ENCODE assay signal across 35 cellular contexts in genomic region chr11:603154-603553, GRCh38. TPM values are rescaled to one million over a fixed set of nuclear protein-coding genes. Genes with fewer than 3 reads are reported as not detected.
"Had no signal": no experiment of that assay in that cellular context is flagged by ENCODE, and none has a peak within 500 bp of the region (broad histone marks: within the 10 kb centered on the region; RNA-seq: fewer than 3 reads in every experiment).

No MANE protein-coding gene starts in this region.

- H3K27me3 Mint-ChIP-seq: naive thymus-derived CD8-positive, alpha-beta T cell; natural killer cell treated with Interleukin-12 subunit alpha and Interleukin-12 subunit beta and Interleukin-15 and Interleukin-18, amount 100 ng/mL, for 72 hours; progenitor cell of endocrine pancreas; stimulated activated naive B cell treated with anti-CD40 and anti-IgM and Interleukin-4, amounts not matched to agents 10 μg/mL and 1 μg/mL and 100 μg/mL, for 72 hours; stimulated activated naive CD8-positive, alpha-beta T cell treated with anti-CD3 and anti-CD28 coated beads, Interleukin-15, Interleukin-2, amounts not matched to agents 100 ng/mL and 50 ng/mL, for 24 hours had no signal

- H3K4me1 Mint-ChIP-seq: nephron progenitor cell; neural crest cell; stimulated activated effector memory CD8-positive, alpha-beta T cell treated with anti-CD3 and anti-CD28 coated beads, Interleukin-12 subunit alpha, Interleukin-12 subunit beta, amount 100 ng/mL, for 72 hours; stimulated activated naive B cell treated with anti-CD40 and anti-IgM and Interleukin-4, amounts not matched to agents 10 μg/mL and 1 μg/mL and 100 μg/mL, for 72 hours had no signal

- ATAC-seq: naive thymus-derived CD8-positive, alpha-beta T cell; natural killer cell treated with Interleukin-12 subunit alpha and Interleukin-12 subunit beta and Interleukin-15 and Interleukin-18, amount 100 ng/mL, for 72 hours; psoas muscle; right cardiac atrium; sciatic nerve; stimulated activated effector memory CD8-positive, alpha-beta T cell treated with anti-CD3 and anti-CD28 coated beads, Interleukin-12 subunit alpha, Interleukin-12 subunit beta, amount 100 ng/mL, for 72 hours; stimulated activated naive B cell treated with anti-CD40 and anti-IgM and Interleukin-4, amounts not matched to agents 10 μg/mL and 1 μg/mL and 100 μg/mL, for 72 hours had no signal

- H3K9ac ChIP-seq: parathyroid adenoma had no signal

- H3K79me2 ChIP-seq: parathyroid adenoma had no signal

- H2AFZ ChIP-seq: parathyroid adenoma had no signal

- H3K9me3 ChIP-seq: ovary, psoas muscle, spleen, stomach, thoracic aorta, thyroid gland, tibial nerve, upper lobe of left lung, vagina had no signal

- H3K36me3 ChIP-seq: ovary had no signal

- H3K36me3 Mint-ChIP-seq: natural killer cell treated with Interleukin-12 subunit alpha and Interleukin-12 subunit beta and Interleukin-15 and Interleukin-18, amount 100 ng/mL, for 72 hours had no signal

- H3K27ac Mint-ChIP-seq: natural killer cell treated with Interleukin-12 subunit alpha and Interleukin-12 subunit beta and Interleukin-15 and Interleukin-18, amount 100 ng/mL, for 72 hours; nephron progenitor cell; progenitor cell of endocrine pancreas had no signal

- H3K27me3 ChIP-seq: ovary, spleen, stomach, thyroid gland, tibial nerve, upper lobe of left lung, vagina had no signal

- H3K9me3 Mint-ChIP-seq: naive thymus-derived CD8-positive, alpha-beta T cell; natural killer cell treated with Interleukin-12 subunit alpha and Interleukin-12 subunit beta and Interleukin-15 and Interleukin-18, amount 100 ng/mL, for 72 hours; nephron progenitor cell; neural crest cell; stimulated activated effector memory CD8-positive, alpha-beta T cell treated with anti-CD3 and anti-CD28 coated beads, Interleukin-12 subunit alpha, Interleukin-12 subunit beta, amount 100 ng/mL, for 72 hours; stimulated activated naive B cell treated with anti-CD40 and anti-IgM and Interleukin-4, amounts not matched to agents 10 μg/mL and 1 μg/mL and 100 μg/mL, for 72 hours; stimulated activated naive CD8-positive, alpha-beta T cell treated with anti-CD3 and anti-CD28 coated beads, Interleukin-15, Interleukin-2, amounts not matched to agents 100 ng/mL and 50 ng/mL, for 24 hours had no signal

- H3K27ac ChIP-seq: ovary, parathyroid adenoma, psoas muscle, skin epidermis, spleen, stomach, thoracic aorta, thyroid gland, tibial nerve, upper lobe of left lung, vagina had no signal

- DNase-seq: naive thymus-derived CD8-positive, alpha-beta T cell; nephron progenitor cell; occipital lobe; ovary; posterior cingulate gyrus; psoas muscle; right cardiac atrium; spleen; stimulated activated CD4-positive, alpha-beta T cell treated with anti-CD3 and anti-CD28 coated beads, Interleukin-12 subunit alpha, Interleukin-12 subunit beta, amount 100 ng/mL, for 4 hours; stimulated activated CD4-positive, alpha-beta T cell treated with anti-CD3 and anti-CD28 coated beads, Interleukin-1b, Interleukin-23, amount 100 ng/mL, for 48 hours; stimulated activated CD4-positive, alpha-beta T cell treated with anti-CD3 and anti-CD28 coated beads, Interleukin-4, amount 100 ng/mL, for 1 hour; stimulated activated CD4-positive, alpha-beta T cell treated with anti-CD3 and anti-CD28 coated beads, Interleukin-4, amount 100 ng/mL, for 4 hours; stimulated activated naive B cell treated with anti-CD40 and anti-IgM and Interleukin-4, amounts not matched to agents 10 μg/mL and 1 μg/mL and 100 μg/mL, for 72 hours; stimulated activated naive CD4-positive, alpha-beta T cell treated with Interleukin-2 at 50 U/mL for 16 hours; stomach; thyroid gland; trophoblast cell; upper lobe of left lung had no signal

- H3K4me3 Mint-ChIP-seq: naive thymus-derived CD8-positive, alpha-beta T cell; natural killer cell treated with Interleukin-12 subunit alpha and Interleukin-12 subunit beta and Interleukin-15 and Interleukin-18, amount 100 ng/mL, for 72 hours; nephron progenitor cell; neural crest cell; stimulated activated effector memory CD8-positive, alpha-beta T cell treated with anti-CD3 and anti-CD28 coated beads, Interleukin-12 subunit alpha, Interleukin-12 subunit beta, amount 100 ng/mL, for 72 hours; stimulated activated naive B cell treated with anti-CD40 and anti-IgM and Interleukin-4, amounts not matched to agents 10 μg/mL and 1 μg/mL and 100 μg/mL, for 72 hours; stimulated activated naive CD8-positive, alpha-beta T cell treated with anti-CD3 and anti-CD28 coated beads, Interleukin-15, Interleukin-2, amounts not matched to agents 100 ng/mL and 50 ng/mL, for 24 hours had no signal

- H3K4me3 ChIP-seq: ovary, psoas muscle, skin epidermis, smooth muscle cell, spleen, stomach, thoracic aorta, thyroid gland, tibial nerve, upper lobe of left lung, vagina had no signal

- H3K4me2 ChIP-seq: smooth muscle cell had no signal

- H3K4me1 ChIP-seq: parathyroid adenoma, psoas muscle, thyroid gland, tibial nerve, upper lobe of left lung, vagina had no signal

RNA-seq across cellular contexts. Expression of gene CDHR5, which starts 21.6 kb away (rescaled TPM):
- total RNA-seq: naive thymus-derived CD8-positive, alpha-beta T cell; natural killer cell treated with Interleukin-12 subunit alpha and Interleukin-12 subunit beta and Interleukin-15 and Interleukin-18, amount 100 ng/mL, for 72 hours; neural crest cell; occipital lobe; osteoblast; right cardiac atrium; sciatic nerve; smooth muscle cell; spleen; subcutaneous adipose tissue; temporal lobe; thoracic aorta; thyroid gland; tibial nerve; ureter; vagina had no signal
- polyA plus RNA-seq: naive thymus-derived CD8-positive, alpha-beta T cell; smooth muscle cell had no signal

RNA-seq across cellular contexts. Expression of gene SCT, which starts 23.8 kb away (rescaled TPM):
- total RNA-seq: naive thymus-derived CD8-positive, alpha-beta T cell; natural killer cell treated with Interleukin-12 subunit alpha and Interleukin-12 subunit beta and Interleukin-15 and Interleukin-18, amount 100 ng/mL, for 72 hours; neural crest cell; occipital lobe; osteoblast; ovary; renal cortical epithelial cell; sciatic nerve; smooth muscle cell; subcutaneous adipose tissue; temporal lobe; thoracic aorta; thyroid gland; tibial nerve; ureter; vagina had no signal
- polyA plus RNA-seq: naive thymus-derived CD8-positive, alpha-beta T cell; right cardiac atrium had no signal

RNA-seq across cellular contexts. Expression of gene DRD4, which starts 33.9 kb away (rescaled TPM):
- total RNA-seq: osteoblast, smooth muscle cell, stomach, temporal lobe had no signal
- polyA plus RNA-seq: naive thymus-derived CD8-positive, alpha-beta T cell had no signal
